In genomic region chrX:81957900-81958545, GRCh38 we compare ENCODE assay signal across 9 cellular contexts.
DNase-seq lines count a peak whose midpoint lies in the region; ATAC-seq, FAIRE-seq and TF ChIP-seq lines count a peak whose summit lies in the region.
"Had no signal": no experiment of that assay in that cellular context is flagged by ENCODE, and none has a peak within 500 bp of the region (broad histone marks: within the 10 kb centered on the region; RNA-seq: fewer than 3 reads in every experiment).

No MANE protein-coding gene starts in this region.

- no peaks in the 10 kb centered on the region for H4K20me1 ChIP-seq in PC-3 (ENCODE audit: low read length)

- H3K9ac ChIP-seq in PC-3 (ENCODE audit: low read length), result no peak overlapping the region

- H3K27ac Mint-ChIP-seq in activated CD4-positive, alpha-beta T cell treated with anti-CD3 and anti-CD28 coated beads for 36 hours, result no peak overlapping the region

- H3K9me2 ChIP-seq in PC-3 (replicated peaks; ENCODE audit: low read length), result no peaks in the 10 kb centered on the region

- H3K4me3 Mint-ChIP-seq in activated CD4-positive, alpha-beta T cell treated with anti-CD3 and anti-CD28 coated beads for 36 hours, result no peak overlapping the region

- H3K36me3 ChIP-seq in GM06990 (ENCODE audit: control insufficient read depth, insufficient read depth, low read length), result no peaks in the 10 kb centered on the region
- H3K36me3 ChIP-seq in H7 (replicated peaks; ENCODE audit: control insufficient read depth, insufficient read depth, low read length), result no peaks in the 10 kb centered on the region
- H3K36me3 ChIP-seq in PC-3 (ENCODE audit: low read depth, low read length), result no peaks in the 10 kb centered on the region
- no peaks in the 10 kb centered on the region for H3K36me3 ChIP-seq in spleen
- H3K36me3 ChIP-seq: cardiac muscle cell had no signal

- H3K27me3 ChIP-seq in GM06990 (replicated peaks; ENCODE audit: control insufficient read depth, insufficient read depth, low read length), result no peaks in the 10 kb centered on the region
- H3K27me3 ChIP-seq in H7 (ENCODE audit: control insufficient read depth, insufficient read depth, low read length), result no peaks in the 10 kb centered on the region
- no peaks in the 10 kb centered on the region for H3K27me3 ChIP-seq in PC-3 (ENCODE audit: low read length)
- H3K27me3 ChIP-seq in spleen (replicated peaks in 1 of 7), result no peaks in the 10 kb centered on the region
- H3K27me3 ChIP-seq: cardiac muscle cell had no signal

- H3K27me3 Mint-ChIP-seq in activated CD4-positive, alpha-beta T cell treated with anti-CD3 and anti-CD28 coated beads for 36 hours, result no peaks in the 10 kb centered on the region

- no peak overlapping the region for H3K27ac ChIP-seq in PC-3 (ENCODE audit: low read length)
- H3K27ac ChIP-seq in spleen, result no peak overlapping the region
- H3K27ac ChIP-seq: cardiac muscle cell had no signal

- H3K4me1 Mint-ChIP-seq in activated CD4-positive, alpha-beta T cell treated with anti-CD3 and anti-CD28 coated beads for 36 hours, result no peaks in the 10 kb centered on the region

- H3K79me2 ChIP-seq in PC-3 (ENCODE audit: low read length), result no peaks in the 10 kb centered on the region

- WGBS in spleen, 5 donors, result 5 to 17% (median 9%) methylated on average over 1 of the region's 1 CpG

- no peaks in the 10 kb centered on the region for H3K9me3 Mint-ChIP-seq in activated CD4-positive, alpha-beta T cell treated with anti-CD3 and anti-CD28 coated beads for 36 hours (ENCODE audit: low read depth)

- POLR2A ChIA-PET in PC-3 (lab: Charles Lee; ENCODE audit: unreplicated experiment), result interaction anchor here (0.6 kb wide), 1 partner anchor 690 kb away, joined by 3 read pairs; no protein-coding TSS in a partner anchor
- POLR2A ChIA-PET in activated CD4-positive, alpha-beta T cell treated with anti-CD3 and anti-CD28 coated beads for 36 hours (lab: Charles Lee), result no interaction called here

- ATAC-seq in PC-3 (peak; percentile 70), HG02973 (IDR thresholded peaks at IDR 0.05; ENCODE audit: unreplicated experiment) (no peak), sciatic nerve (no peak)
- no peak for ATAC-seq in activated CD4-positive, alpha-beta T cell treated with anti-CD3 and anti-CD28 coated beads for 36 hours

- H2AFZ ChIP-seq in PC-3 (ENCODE audit: low read length), result no peak overlapping the region

- no peaks in the 10 kb centered on the region for H3K4me1 ChIP-seq in PC-3 (ENCODE audit: insufficient read depth, low read length)
- no peaks in the 10 kb centered on the region for H3K4me1 ChIP-seq in spleen

- TF ChIP-seq CTCF in GM06990 (IDR thresholded peaks at IDR 0.05; ENCODE audit: insufficient read depth, low read length, poor library complexity, severe bottlenecking), result peak; percentile 53
- peak; percentile 61 for TF ChIP-seq CTCF in PC-3 (conservative IDR thresholded peaks at IDR 0.05; ENCODE audit: low read depth, low read length)
- TF ChIP-seq CTCF in spleen (IDR thresholded peaks at IDR 0.05 in 8 of 11, conservative IDR thresholded peaks at IDR 0.05 in 3 of 11), result peak in 4 of 11 experiments; percentile 10 to 34 (median 14)

- BruUV-seq in PC-3 (replicated peaks; lab: Mats Ljungman, UMichigan), result no TSS peak

- DNase-seq in GM06990 (ENCODE audit: extremely low read depth, insufficient read length) (no peak), H7 (peak; percentile 2), PC-3 (peak; percentile 50), sciatic nerve (ENCODE audit: low spot score) (no peak), spleen (no peak)
- no peak for DNase-seq in activated CD4-positive, alpha-beta T cell treated with anti-CD3 and anti-CD28 coated beads for 36 hours

- TF ChIP-seq POLR2A in spleen (IDR thresholded peaks at IDR 0.05), result no peak

- no peaks in the 10 kb centered on the region for H3F3A ChIP-seq in PC-3 (ENCODE audit: low read length, unreplicated experiment)

- H3K9me3 ChIP-seq in PC-3 (ENCODE audit: low read length) (no peaks in the 10 kb centered on the region), spleen (no peaks in the 10 kb centered on the region)

- H3K4me3 ChIP-seq in GM06990 (replicated peaks; ENCODE audit: low read depth, low read length) (no peak overlapping the region), H7 (ENCODE audit: insufficient read depth, low read depth, low read length) (no peak overlapping the region), PC-3 (ENCODE audit: low read length) (no peak overlapping the region), spleen (no peak overlapping the region)
- H3K4me3 ChIP-seq: cardiac muscle cell had no signal

- CTCF ChIA-PET in PC-3 (lab: Charles Lee), result no interaction called here
- CTCF ChIA-PET in activated CD4-positive, alpha-beta T cell treated with anti-CD3 and anti-CD28 coated beads for 36 hours (lab: Charles Lee), result no interaction called here

- peak; percentile 93 for FAIRE-seq in islet of Langerhans (lab: Jason Lieb, UNC)

- H3K36me3 Mint-ChIP-seq in activated CD4-positive, alpha-beta T cell treated with anti-CD3 and anti-CD28 coated beads for 36 hours (ENCODE audit: low read depth), result no peaks in the 10 kb centered on the region

- intact Hi-C loops in PC-3 (cut with micrococcal nuclease) (loop anchor here (5.0 to 10.0 kb wide), 3 partner anchors 259 to 466 kb away; no protein-coding TSS in a partner anchor), sciatic nerve (cut with DNase I) (no loop called here), spleen (cut with DNase I; ENCODE audit: low total_unique reads) (no loop called here)
- intact Hi-C loops in activated CD4-positive, alpha-beta T cell treated with anti-CD3 and anti-CD28 coated beads for 36 hours (cut with DNase I, micrococcal nuclease), result no loop called here

- H3K4me2 ChIP-seq in PC-3 (ENCODE audit: low read length), result no peak overlapping the region

Comparison
In these comparisons a context has a peak if more than half of its experiments do, and no peak if none do; other contexts are left out.
1. DNase-seq: peak in H7 (single experiment) and PC-3 (single experiment); none in GM06990 (single experiment), activated CD4-positive, alpha-beta T cell treated with anti-CD3 and anti-CD28 coated beads for 36 hours (single experiment), sciatic nerve (single experiment) and spleen (single experiment).